ENCODE assay signal across 1 cellular context in the genomic region with DNA sequence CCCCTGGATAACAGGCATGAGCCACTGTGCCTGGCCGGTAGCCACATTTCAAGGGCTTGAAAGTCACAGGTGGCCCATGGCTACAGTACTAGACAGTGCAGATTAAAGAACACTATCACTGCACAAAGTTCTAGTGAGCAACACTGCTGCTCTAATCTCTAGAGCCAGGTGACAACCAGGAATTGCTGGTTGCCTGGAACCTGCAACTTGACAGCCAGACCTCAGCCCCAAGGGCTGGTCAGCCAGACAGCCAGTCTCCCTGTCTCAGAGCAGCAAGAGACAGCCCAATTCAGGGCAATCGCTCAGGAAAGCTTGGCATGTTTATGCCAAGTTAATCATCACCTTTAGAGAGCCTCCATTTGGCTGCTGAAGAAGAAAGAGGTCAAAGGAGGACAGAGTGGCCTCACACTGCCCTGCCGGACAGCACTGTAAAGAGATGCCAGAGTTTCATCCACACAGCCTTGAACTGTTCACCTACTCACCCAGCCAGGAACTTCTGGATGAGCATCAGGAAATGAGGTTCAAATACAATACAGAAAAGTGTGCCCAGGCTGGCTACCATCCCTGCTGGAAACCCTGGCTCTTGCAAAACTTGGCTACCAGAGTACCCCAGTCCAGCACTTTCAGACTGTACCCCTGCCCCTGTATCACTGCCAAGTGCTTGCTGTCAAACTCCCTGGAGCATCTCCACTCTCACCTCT.
TF ChIP-seq lines count a peak whose summit lies in the region.

No MANE protein-coding gene starts in this region.

TF ChIP-seq in liver, 16 proteins besides CTCF, POLR2A, EP300 and RAD21:
- TF ChIP-seq GABPA (IDR thresholded peaks at IDR 0.05 in 1 of 2, conservative IDR thresholded peaks at IDR 0.05 in 1 of 2) (peak in 1 of 2 donors; percentile 50), NR2F2 (IDR thresholded peaks at IDR 0.05) (peak; percentile 97), EGR1 (IDR thresholded peaks at IDR 0.05; ENCODE audit: low read depth in 2 of 2) (peak; percentile 71 to 83), ATF3 (IDR thresholded peaks at IDR 0.05) (peak; percentile 71), SP1 (IDR thresholded peaks at IDR 0.05) (peak; percentile 99), ZBTB33 (IDR thresholded peaks at IDR 0.05) (peak; percentile 83), RXRA (IDR thresholded peaks at IDR 0.05) (peak; percentile 100), TAF1 (conservative IDR thresholded peaks at IDR 0.05) (peak; percentile 50), HNF4A (conservative IDR thresholded peaks at IDR 0.05) (peak; percentile 91 to 98), FOXA1 (IDR thresholded peaks at IDR 0.05) (no peak), JUND (IDR thresholded peaks at IDR 0.05) (peak; percentile 84 to 85), YY1 (IDR thresholded peaks at IDR 0.05) (peak; percentile 92), FOXA2 (IDR thresholded peaks at IDR 0.05) (peak; percentile 79), HNF4G (IDR thresholded peaks at IDR 0.05) (peak; percentile 89)
- TF ChIP-seq, protein P1, sequence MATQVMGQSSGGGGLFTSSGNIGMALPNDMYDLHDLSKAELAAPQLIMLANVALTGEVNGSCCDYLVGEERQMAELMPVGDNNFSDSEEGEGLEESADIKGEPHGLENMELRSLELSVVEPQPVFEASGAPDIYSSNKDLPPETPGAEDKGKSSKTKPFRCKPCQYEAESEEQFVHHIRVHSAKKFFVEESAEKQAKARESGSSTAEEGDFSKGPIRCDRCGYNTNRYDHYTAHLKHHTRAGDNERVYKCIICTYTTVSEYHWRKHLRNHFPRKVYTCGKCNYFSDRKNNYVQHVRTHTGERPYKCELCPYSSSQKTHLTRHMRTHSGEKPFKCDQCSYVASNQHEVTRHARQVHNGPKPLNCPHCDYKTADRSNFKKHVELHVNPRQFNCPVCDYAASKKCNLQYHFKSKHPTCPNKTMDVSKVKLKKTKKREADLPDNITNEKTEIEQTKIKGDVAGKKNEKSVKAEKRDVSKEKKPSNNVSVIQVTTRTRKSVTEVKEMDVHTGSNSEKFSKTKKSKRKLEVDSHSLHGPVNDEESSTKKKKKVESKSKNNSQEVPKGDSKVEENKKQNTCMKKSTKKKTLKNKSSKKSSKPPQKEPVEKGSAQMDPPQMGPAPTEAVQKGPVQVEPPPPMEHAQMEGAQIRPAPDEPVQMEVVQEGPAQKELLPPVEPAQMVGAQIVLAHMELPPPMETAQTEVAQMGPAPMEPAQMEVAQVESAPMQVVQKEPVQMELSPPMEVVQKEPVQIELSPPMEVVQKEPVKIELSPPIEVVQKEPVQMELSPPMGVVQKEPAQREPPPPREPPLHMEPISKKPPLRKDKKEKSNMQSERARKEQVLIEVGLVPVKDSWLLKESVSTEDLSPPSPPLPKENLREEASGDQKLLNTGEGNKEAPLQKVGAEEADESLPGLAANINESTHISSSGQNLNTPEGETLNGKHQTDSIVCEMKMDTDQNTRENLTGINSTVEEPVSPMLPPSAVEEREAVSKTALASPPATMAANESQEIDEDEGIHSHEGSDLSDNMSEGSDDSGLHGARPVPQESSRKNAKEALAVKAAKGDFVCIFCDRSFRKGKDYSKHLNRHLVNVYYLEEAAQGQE (IDR thresholded peaks at IDR 0.05): peak; percentile 86
- TF ChIP-seq, protein P2, sequence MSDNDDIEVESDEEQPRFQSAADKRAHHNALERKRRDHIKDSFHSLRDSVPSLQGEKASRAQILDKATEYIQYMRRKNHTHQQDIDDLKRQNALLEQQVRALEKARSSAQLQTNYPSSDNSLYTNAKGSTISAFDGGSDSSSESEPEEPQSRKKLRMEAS (IDR thresholded peaks at IDR 0.05): peak; percentile 94
